Comparison of ENCODE assay signal across 23 cellular contexts in genomic region chr22:33035276-33035863, GRCh38. TPM values are rescaled to one million over a fixed set of nuclear protein-coding genes. Genes with fewer than 3 reads are reported as not detected.
"Had no signal": no experiment of that assay in that cellular context is flagged by ENCODE, and none has a peak within 500 bp of the region (broad histone marks: within the 10 kb centered on the region; RNA-seq: fewer than 3 reads in every experiment).

No MANE protein-coding gene starts in this region.

- H3K27ac ChIP-seq: epithelial cell of prostate, esophagus squamous epithelium, parathyroid adenoma, psoas muscle, transverse colon had no signal

- H3K36me3 ChIP-seq: esophagus squamous epithelium, transverse colon had no signal

- H3K4me1 ChIP-seq: parathyroid adenoma, psoas muscle, transverse colon had no signal

- H3K4me3 ChIP-seq: esophagus squamous epithelium, psoas muscle, transverse colon had no signal

- H3K9me3 ChIP-seq: esophagus squamous epithelium, psoas muscle, transverse colon had no signal

- ATAC-seq: activated CD8-positive, alpha-beta memory T cell treated with anti-CD3 and anti-CD28 coated beads, Interleukin-2, amount 10 ng/mL, durations not matched to agents 7 days and 5 days; activated CD8-positive, alpha-beta T cell treated with anti-CD3 and anti-CD28 coated beads, Interleukin-2, amount 10 ng/mL, durations not matched to agents 7 days and 5 days; activated naive CD8-positive, alpha-beta T cell treated with anti-CD3 and anti-CD28 coated beads, Interleukin-2, amount 50 U/mL, for 24 hours; left cardiac atrium; naive thymus-derived CD8-positive, alpha-beta T cell; psoas muscle; right cardiac atrium; T-helper 17 cell had no signal

- FAIRE-seq: bronchial epithelial cell, endometrium, islet of Langerhans had no signal

- DNase-seq: activated CD8-positive, alpha-beta memory T cell treated with anti-CD3 and anti-CD28 coated beads, Interleukin-2, amount 10 ng/mL, durations not matched to agents 7 days and 5 days; activated CD8-positive, alpha-beta T cell treated with anti-CD3 and anti-CD28 coated beads, Interleukin-2, amount 10 ng/mL, durations not matched to agents 7 days and 5 days; activated naive CD8-positive, alpha-beta T cell treated with anti-CD3 and anti-CD28 coated beads, Interleukin-2, amount 50 U/mL, for 24 hours; activated T-cell treated with anti-CD3 and anti-CD28 coated beads, Interleukin-2, amount 50 U/mL, for 48 hours; amygdala; esophagus squamous epithelium; foreskin melanocyte; left cardiac atrium; naive thymus-derived CD8-positive, alpha-beta T cell; psoas muscle; right cardiac atrium; stimulated activated CD4-positive, alpha-beta T cell treated with anti-CD3 and anti-CD28 coated beads, Interleukin-2, amount 100 ng/mL, for 48 hours; stimulated activated naive CD4-positive, alpha-beta T cell treated with Interleukin-2 at 50 U/mL for 16 hours; T-helper 17 cell; T1000; transverse colon had no signal

RNA-seq across cellular contexts. Expression of gene SYN3, which starts 22.8 kb away (rescaled TPM):
- total RNA-seq: activated CD8-positive, alpha-beta memory T cell treated with anti-CD3 and anti-CD28 coated beads, Interleukin-2, amount 10 ng/mL, durations not matched to agents 7 days and 5 days; activated CD8-positive, alpha-beta T cell treated with anti-CD3 and anti-CD28 coated beads, Interleukin-2, amount 10 ng/mL, durations not matched to agents 7 days and 5 days; activated T-helper 2 cell treated with anti-CD3 and anti-CD28 coated beads, Interferon-gamma antibody, Interleukin-2, Interleukin-4, amounts not matched to agents 10 μg/mL and 5 μg/mL and 100 μg/mL, durations not matched to agents 14 hours and 24 hours and 36 hours; glomerular endothelial cell had no signal
- polyA plus RNA-seq: naive thymus-derived CD8-positive, alpha-beta T cell had no signal
